Comparison of ENCODE assay signal across 8 cellular contexts in genomic region chr7:24757799-24758275, GRCh38. TPM values are rescaled to one million over a fixed set of nuclear protein-coding genes. Genes with fewer than 3 reads are reported as not detected.
DNase-seq lines count a peak whose midpoint lies in the region; ATAC-seq lines count a peak whose summit lies in the region.

No MANE protein-coding gene starts in this region.

- H3K27me3 Mint-ChIP-seq in activated naive CD4-positive, alpha-beta T cell treated with anti-CD3 and anti-CD28 coated beads for 36 hours (ENCODE audit: low read depth), result peaks cover 39% of the 10 kb centered on the region

- no peaks in the 10 kb centered on the region for H3K9me3 Mint-ChIP-seq in activated naive CD4-positive, alpha-beta T cell treated with anti-CD3 and anti-CD28 coated beads for 36 hours

- H3K27me3 ChIP-seq in iPS-18a (ENCODE audit: control insufficient read depth, insufficient read depth, low read length), result peaks cover 43% of the 10 kb centered on the region

- H3K4me3 Mint-ChIP-seq in activated naive CD4-positive, alpha-beta T cell treated with anti-CD3 and anti-CD28 coated beads for 36 hours, result peak overlapping the region; percentile 61

- H3K27ac Mint-ChIP-seq in activated naive CD4-positive, alpha-beta T cell treated with anti-CD3 and anti-CD28 coated beads for 36 hours, result no peak overlapping the region

- ATAC-seq in HG03442 (IDR thresholded peaks at IDR 0.05; ENCODE audit: unreplicated experiment), result peak; percentile 21

- no peak for DNase-seq in activated naive CD4-positive, alpha-beta T cell treated with anti-CD3 and anti-CD28 coated beads for 36 hours
- DNase-seq in activated naive CD4-positive, alpha-beta T cell (lab: John Stamatoyannopoulos, UW), result no peak
- DNase-seq in amniotic epithelial cell (ENCODE audit: low read depth) (peak; percentile 73), UCSD-AML1 (lab: John Stamatoyannopoulos, UW; ENCODE audit: unreplicated experiment) (no peak)
- DNase-seq in activated effector memory CD4-positive, alpha-beta T cell treated with anti-CD3 and anti-CD28 coated beads, Interleukin-2, amount 50 U/mL, for 16 hours, result no peak

- no peaks in the 10 kb centered on the region for H3K9me3 ChIP-seq in iPS-18a (ENCODE audit: control insufficient read depth, low read depth, low read length)

- intact Hi-C loops in activated naive CD4-positive, alpha-beta T cell treated with anti-CD3 and anti-CD28 coated beads for 36 hours (cut with micrococcal nuclease), result loop anchor here (5.0 to 10.0 kb wide), 2 partner anchors 319 to 1383 kb away; no protein-coding TSS in a partner anchor

- peaks cover 33% of the 10 kb centered on the region for H3K4me1 Mint-ChIP-seq in activated naive CD4-positive, alpha-beta T cell treated with anti-CD3 and anti-CD28 coated beads for 36 hours (ENCODE audit: low read depth)

- no peaks in the 10 kb centered on the region for H3K36me3 ChIP-seq in iPS-18a (ENCODE audit: control insufficient read depth, low read depth, low read length)

- H3K27ac ChIP-seq in iPS-18a (ENCODE audit: low read length) (no peak overlapping the region), skin epidermis (peak overlapping the region in 20 of 21 experiments; percentile 27 to 90 (median 72))

- H3K4me3 ChIP-seq in iPS-18a (ENCODE audit: low read length), result peak overlapping the region; percentile 74
- peak overlapping the region; percentile 45 to 75 (median 61) for H3K4me3 ChIP-seq in skin epidermis

- H3K9ac ChIP-seq in iPS-18a (ENCODE audit: low read length), result no peak overlapping the region

- no peaks in the 10 kb centered on the region for H3K4me1 ChIP-seq in iPS-18a (ENCODE audit: control insufficient read depth, low read depth, low read length)

- no peaks in the 10 kb centered on the region for H3K36me3 Mint-ChIP-seq in activated naive CD4-positive, alpha-beta T cell treated with anti-CD3 and anti-CD28 coated beads for 36 hours (ENCODE audit: low read depth)

- CTCF ChIA-PET in activated naive CD4-positive, alpha-beta T cell treated with anti-CD3 and anti-CD28 coated beads for 36 hours (lab: Charles Lee), result interaction anchor here (1.0 kb wide), 1 partner anchor 54 kb away, joined by 3 read pairs; no protein-coding TSS in a partner anchor

RNA-seq across cellular contexts. Expression of gene GSDME, which starts 0.6 kb away (rescaled TPM):
- 1 to 10 TPM; 6.8 to 6.9 TPM for total RNA-seq in activated naive CD4-positive, alpha-beta T cell treated with anti-CD3 and anti-CD28 coated beads for 36 hours
